11 cellular contexts compared by ENCODE assay signal in the genomic region with DNA sequence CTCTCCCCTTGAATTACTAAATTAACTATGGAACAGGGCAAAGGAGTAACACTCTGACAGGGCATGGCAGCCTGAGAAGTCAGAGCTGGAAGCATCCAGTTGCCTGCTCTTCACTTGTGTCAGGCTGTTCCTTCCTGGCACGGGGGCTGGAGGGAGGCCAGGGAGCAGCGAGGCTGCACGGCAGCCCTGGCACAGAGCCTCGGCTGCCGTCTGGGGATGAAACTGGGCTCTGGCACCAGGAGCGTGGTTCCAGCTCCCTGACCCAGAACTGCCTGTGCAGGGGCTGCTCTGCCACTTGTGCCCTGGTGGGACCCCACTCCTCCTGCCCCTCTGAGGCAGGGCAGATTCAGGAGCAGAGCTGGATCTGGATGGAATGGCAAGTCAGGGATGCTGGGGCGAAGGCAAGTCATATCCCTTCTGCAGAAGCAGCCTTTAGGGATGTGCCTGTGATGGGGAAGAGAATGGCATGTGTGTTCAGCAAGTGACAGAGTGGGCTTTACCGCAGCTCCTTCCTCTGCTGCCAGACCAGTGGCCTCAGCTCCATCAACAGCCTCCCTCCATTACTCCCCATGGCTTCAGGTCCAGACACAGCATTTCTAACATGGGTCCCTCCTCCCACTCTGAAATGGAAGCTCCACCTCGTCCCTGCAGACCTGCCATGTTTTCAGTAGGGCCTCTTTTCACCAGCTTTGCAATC. TPM values are rescaled to one million over a fixed set of nuclear protein-coding genes. Genes with fewer than 3 reads are reported as not detected.
A peak's percentile ranks its signal among the peaks of the same experiment; 100 is the strongest.
DNase-seq lines count a peak whose midpoint lies in the region; ATAC-seq, FAIRE-seq and TF ChIP-seq lines count a peak whose summit lies in the region.
"Had no signal": no experiment of that assay in that cellular context is flagged by ENCODE, and none has a peak within 500 bp of the region (broad histone marks: within the 10 kb centered on the region; RNA-seq: fewer than 3 reads in every experiment).

No MANE protein-coding gene starts in this region.

- no peak overlapping the region for H2BK15ac ChIP-seq in mesenchymal stem cell (ENCODE audit: low read depth, poor library complexity, severe bottlenecking)

- TF ChIP-seq RAD21 in HepG2 (CRISPR knock-in tag; IDR thresholded peaks at IDR 0.05), result no peak

- no TSS peak for BruUV-seq in HepG2 (replicated peaks; lab: Mats Ljungman, UMichigan)

- ATAC-seq in right lobe of liver (peak; percentile 78 to 85 (median 82)), HepG2 (no peak), aorta (ENCODE audit: low FRiP score) (peak; percentile 83), HG03439 (IDR thresholded peaks at IDR 0.05; ENCODE audit: unreplicated experiment) (no peak)

- in situ Hi-C loops in HepG2 (cut with HindIII; ENCODE audit: extremely low pct_ligation_motif_present, low pct_unique_long_range_greater_than_20kb), result no loop called here
- in situ Hi-C loops in HAP-1 (cut with MboI; ENCODE audit: low sequenced_read_pairs), result no loop called here

- H3K36me3 ChIP-seq in right lobe of liver, result no peaks in the 10 kb centered on the region
- no peaks in the 10 kb centered on the region for H3K36me3 ChIP-seq in HepG2 (replicated peaks in 1 of 2; ENCODE audit: control insufficient read depth in 1 of 2, insufficient read depth in 2 of 2, low read length in 2 of 2)
- no peaks in the 10 kb centered on the region for H3K36me3 ChIP-seq in mesenchymal stem cell (ENCODE audit: control insufficient read depth in 1 of 2, insufficient read depth in 2 of 2, low read depth in 1 of 2, low read length in 2 of 2)
- no peaks in the 10 kb centered on the region for H3K36me3 ChIP-seq in aorta (ENCODE audit: control insufficient read depth in 1 of 2, insufficient read depth in 2 of 2, low read length in 1 of 2)
- H3K36me3 ChIP-seq in HAP-1 (replicated peaks), result no peaks in the 10 kb centered on the region

- TF ChIP-seq CTCF in right lobe of liver (IDR thresholded peaks at IDR 0.05) (no peak), HepG2 (CRISPR knock-in tag; IDR thresholded peaks at IDR 0.05) (no peak), choroid plexus epithelial cell (conservative IDR thresholded peaks at IDR 0.05; ENCODE audit: low read depth, low read length) (no peak)

- H3K14ac ChIP-seq in mesenchymal stem cell (ENCODE audit: low read length in 2 of 2), result peak overlapping the region in 1 of 2 experiments; percentile 76

- no peaks in the 10 kb centered on the region for H3K9me3 ChIP-seq in right lobe of liver
- H3K9me3 ChIP-seq in HepG2 (ENCODE audit: low read length), result no peaks in the 10 kb centered on the region
- H3K9me3 ChIP-seq in mesenchymal stem cell (ENCODE audit: control insufficient read depth, low read length), result no peaks in the 10 kb centered on the region
- no peaks in the 10 kb centered on the region for H3K9me3 ChIP-seq in aorta (ENCODE audit: control insufficient read depth, low read length)
- H3K9me3 ChIP-seq in HAP-1, result no peaks in the 10 kb centered on the region; the same call in 1 of the 2 replicates

- TF ChIP-seq EP300 in HepG2 (IDR thresholded peaks at IDR 0.05; ENCODE audit: low read depth in 2 of 2, low read length in 2 of 2) (no peak), HepG2 (CRISPR knock-in tag; IDR thresholded peaks at IDR 0.05; ENCODE audit: borderline replicate concordance) (no peak)

- H3K27ac ChIP-seq in right lobe of liver, result no peak overlapping the region
- H3K27ac ChIP-seq in HepG2 (ENCODE audit: extremely low read length, insufficient read depth, low read length), result no peak overlapping the region
- no peak overlapping the region for H3K27ac ChIP-seq in mesenchymal stem cell (ENCODE audit: low read length, poor library complexity, severe bottlenecking)
- H3K27ac ChIP-seq in aorta (ENCODE audit: low read depth in 1 of 2, low read length in 2 of 2), result no peak overlapping the region

- H3K9ac ChIP-seq in HepG2 (ENCODE audit: insufficient read depth, low read depth, low read length), result no peak overlapping the region
- H3K9ac ChIP-seq in mesenchymal stem cell (ENCODE audit: low read length), result peak overlapping the region; percentile 77

- H2AFZ ChIP-seq in HepG2 (ENCODE audit: low read length), result no peak overlapping the region
- no peak overlapping the region for H2AFZ ChIP-seq in mesenchymal stem cell (ENCODE audit: low read depth, low read length)

- intact Hi-C loops in right lobe of liver (cut with DNase I), result no loop called here
- intact Hi-C loops in HepG2 (cut with micrococcal nuclease; ENCODE audit: unreplicated experiment), result no loop called here
- intact Hi-C loops in aorta (cut with DNase I), result no loop called here

- H3K4me1 ChIP-seq in right lobe of liver (no peaks in the 10 kb centered on the region), HepG2 (ENCODE audit: insufficient read depth, low read length) (peaks cover 7% of the 10 kb centered on the region; the same call in 1 of the 2 replicates), mesenchymal stem cell (ENCODE audit: control insufficient read depth, insufficient read depth, low read depth, low read length) (peaks cover 11% of the 10 kb centered on the region), aorta (ENCODE audit: control insufficient read depth in 1 of 2, insufficient read depth in 2 of 2, low read length in 2 of 2) (peaks cover 0 to 5% of the 10 kb centered on the region in 2 donors), HAP-1 (no peaks in the 10 kb centered on the region)

- CTCF ChIA-PET in HepG2 (lab: Yijun Ruan, JAX; ENCODE audit: low intra/inter-chr PET ratio, low total read pairs), result no interaction called here

- H4K20me1 ChIP-seq in HepG2 (ENCODE audit: insufficient read depth, low read length), result no peaks in the 10 kb centered on the region

- H2AK5ac ChIP-seq in mesenchymal stem cell (ENCODE audit: low read length, severe bottlenecking), result no peak overlapping the region

- no peak overlapping the region for H4K91ac ChIP-seq in mesenchymal stem cell (ENCODE audit: low read length)

- peak; percentile 61 to 71 (median 65) for DNase-seq in right lobe of liver
- DNase-seq in HepG2 (ENCODE audit: low spot score), result no peak
- no peak for DNase-seq in choroid plexus epithelial cell (ENCODE audit: low read depth)
- DNase-seq in mesenchymal stem cell, result no peak
- peak; percentile 79 to 89 for DNase-seq in aorta
- DNase-seq in HAP-1 (ENCODE audit: low spot score in 2 of 2), result no peak
- DNase-seq in erythroblast (lab: John Stamatoyannopoulos, UW), result no peak
- DNase-seq: activated naive CD8-positive, alpha-beta T cell treated with anti-CD3 and anti-CD28 coated beads, Interleukin-2, amount 10 ng/mL, durations not matched to agents 7 days and 5 days; CD4-positive, CD25-positive, alpha-beta regulatory T cell; NCI-H524 treated with DMSO at 0.1 percent for 48 hours had no signal

- H3K4ac ChIP-seq in mesenchymal stem cell (ENCODE audit: low read depth in 1 of 2, low read length in 2 of 2), result no peak overlapping the region

- TF ChIP-seq POLR2A in right lobe of liver (IDR thresholded peaks at IDR 0.05) (no peak), HepG2 (IDR thresholded peaks at IDR 0.05; ENCODE audit: insufficient read depth in 1 of 2, low read depth in 2 of 2, low read length in 2 of 2) (no peak), erythroblast (IDR thresholded peaks at IDR 0.05; ENCODE audit: low read length) (no peak)

- FAIRE-seq in HepG2 (lab: Jason Lieb, UNC), result no peak

- H3K4me3 ChIP-seq in right lobe of liver, result no peak overlapping the region
- H3K4me3 ChIP-seq in HepG2 (replicated peaks in 1 of 3; ENCODE audit: insufficient read depth in 1 of 3, low read depth in 2 of 3, low read length in 3 of 3), result no peak overlapping the region
- H3K4me3 ChIP-seq in choroid plexus epithelial cell (ENCODE audit: low read depth, low read length), result peak overlapping the region; percentile 33
- H3K4me3 ChIP-seq in mesenchymal stem cell (ENCODE audit: insufficient read depth in 1 of 2, low read depth in 1 of 2, low read length in 2 of 2), result peak overlapping the region in 1 of 2 experiments; percentile 50
- no peak overlapping the region for H3K4me3 ChIP-seq in aorta (ENCODE audit: low read length in 2 of 2)
- no peak overlapping the region for H3K4me3 ChIP-seq in HAP-1

- no peak overlapping the region for H3K18ac ChIP-seq in mesenchymal stem cell (ENCODE audit: low read depth in 1 of 2, low read length in 2 of 2)

- no peaks in the 10 kb centered on the region for H3K79me1 ChIP-seq in mesenchymal stem cell (replicated peaks; ENCODE audit: low read length, poor library complexity, severe bottlenecking)

- H4K8ac ChIP-seq in mesenchymal stem cell (ENCODE audit: low read length), result no peak overlapping the region

- no peak overlapping the region for H3K23ac ChIP-seq in mesenchymal stem cell (ENCODE audit: low read length in 2 of 2)

- WGBS in right lobe of liver (ENCODE audit: insufficient coverage, low coverage, low lambda C conversion rate, missing lambda C conversion rate), result 33% methylated on average over 1 of the region's 9 CpGs
- WGBS in HepG2 (ENCODE audit: low lambda C conversion rate), result 53% methylated on average over 5 of the region's 9 CpGs
- 91% methylated on average over 9 of the region's 9 CpGs for WGBS in mesenchymal stem cell
- 17 to 18% methylated on average over 9 of the region's 9 CpGs for WGBS in aorta, 2 donors

- H3K4me2 ChIP-seq in HepG2 (ENCODE audit: low read depth, low read length), result no peak overlapping the region
- H3K4me2 ChIP-seq in mesenchymal stem cell (ENCODE audit: low read length, poor library complexity, severe bottlenecking), result no peak overlapping the region

- H3K27me3 ChIP-seq in right lobe of liver, result no peaks in the 10 kb centered on the region
- no peaks in the 10 kb centered on the region; a peak in 2 of 5 replicates for H3K27me3 ChIP-seq in HepG2 (ENCODE audit: control insufficient read depth in 1 of 2, insufficient read depth in 2 of 2, low read length in 2 of 2)
- H3K27me3 ChIP-seq in mesenchymal stem cell (ENCODE audit: control insufficient read depth in 1 of 2, insufficient read depth in 1 of 2, low read length in 2 of 2), result peaks cover 5 to 31% of the 10 kb centered on the region in 2 experiments
- no peaks in the 10 kb centered on the region for H3K27me3 ChIP-seq in aorta (ENCODE audit: control insufficient read depth in 1 of 2, insufficient read depth in 2 of 2, low read length in 1 of 2)
- no peaks in the 10 kb centered on the region for H3K27me3 ChIP-seq in HAP-1 (ENCODE audit: low read depth)

- H2BK12ac ChIP-seq in mesenchymal stem cell (ENCODE audit: low read length in 2 of 2), result peak overlapping the region in 1 of 2 experiments; percentile 10

- H2BK5ac ChIP-seq in mesenchymal stem cell (ENCODE audit: low read depth, low read length, poor library complexity, severe bottlenecking), result no peak overlapping the region

- H2BK120ac ChIP-seq in mesenchymal stem cell (ENCODE audit: low read depth, low read length), result no peak overlapping the region

- H3K79me2 ChIP-seq in HepG2 (ENCODE audit: insufficient read depth, low read length), result no peaks in the 10 kb centered on the region

- POLR2A ChIA-PET in HepG2 (lab: Yijun Ruan, JAX), result no interaction called here

RNA-seq across cellular contexts. Expression of a gene that starts 42.1 kb away (rescaled TPM):
- 1 to 10 TPM; 1.2 to 5.4 (median 2.4) TPM for total RNA-seq in right lobe of liver
- total RNA-seq in HepG2 (2016; rRNA removed; fragmentation: Illumina TruSeq; extraction: Trizol), result not detected in 2 replicates
- total RNA-seq in HepG2 (2016; cell fraction: cytosol; rRNA removed; fragmentation: Illumina TruSeq; extraction: Trizol; ENCODE audit: low read depth), result not detected in 2 replicates
- total RNA-seq in HepG2 (2016; cell fraction: insoluble cytoplasmic fraction; rRNA removed; fragmentation: Illumina TruSeq; extraction: Trizol), result not detected in 2 replicates
- total RNA-seq in HepG2 (2016; cell fraction: membrane; rRNA removed; fragmentation: Illumina TruSeq; extraction: Trizol), result 0.19 TPM in 1 of 2 replicates, not detected in the other
- total RNA-seq in HepG2 (2016; cell fraction: nucleus; rRNA removed; fragmentation: Illumina TruSeq; extraction: Trizol), result not detected in 2 replicates
- 0.07 and 0.16 TPM in 2 replicates for polyA plus RNA-seq in HepG2 (2011; rRNA removed)
- 0.06 and 0.07 TPM in 2 replicates for polyA plus RNA-seq in HepG2 (2011; cell fraction: cytosol; rRNA removed)
- 0.17 TPM in 1 of 2 replicates, not detected in the other for polyA plus RNA-seq in HepG2 (2011; cell fraction: nucleus; rRNA removed)
- 0.39 and 0.45 TPM in 2 replicates for polyA plus RNA-seq in HepG2 (2012)
- polyA plus RNA-seq in HepG2 (2016; cell fraction: cytosol; fragmentation: Illumina TruSeq; extraction: Trizol; ENCODE audit: low read depth), result not detected in 2 replicates
- polyA plus RNA-seq in HepG2 (2016; cell fraction: insoluble cytoplasmic fraction; fragmentation: Illumina TruSeq; extraction: Trizol; ENCODE audit: low read depth), result not detected in 2 replicates
- polyA plus RNA-seq in HepG2 (2016; cell fraction: membrane; fragmentation: Illumina TruSeq; extraction: Trizol; ENCODE audit: low read depth), result not detected in 2 replicates
- not detected in 2 replicates for polyA plus RNA-seq in HepG2 (2016; cell fraction: nucleus; fragmentation: Illumina TruSeq; extraction: Trizol; ENCODE audit: insufficient read depth, low read depth)
- polyA minus RNA-seq in HepG2 (2011; rRNA and poly(A)+ RNA removed; ENCODE audit: low replicate concordance), result 36.7 TPM in 1 of 2 replicates, not detected in the other
- polyA minus RNA-seq in HepG2 (2011; cell fraction: cytosol; rRNA and poly(A)+ RNA removed), result 0.30 TPM in 1 of 2 replicates, not detected in the other
- 0.99 and 1.0 TPM in 2 replicates for polyA minus RNA-seq in HepG2 (2011; cell fraction: nucleus; rRNA and poly(A)+ RNA removed)
- polyA plus RNA-seq in mesenchymal stem cell (2013, experiment 1 of 2), result 0.18 TPM
- 0.29 TPM for polyA plus RNA-seq in mesenchymal stem cell (2013, experiment 2 of 2)
- total RNA-seq in aorta, result 10 to 100 TPM; 25.5 to 42.6 TPM
- 10 to 100 TPM; 16.3 to 18.8 TPM for polyA plus RNA-seq in aorta
- total RNA-seq: CD4-positive, CD25-positive, alpha-beta regulatory T cell had no signal

Comparison
In these comparisons a context has a peak if more than half of its experiments do, and no peak if none do; other contexts are left out.
1. ATAC-seq: peak in right lobe of liver (4 of 4) and aorta (single experiment); none in HepG2 (single experiment) and HG03439 (single experiment).
2. DNase-seq: peak in right lobe of liver (3 of 3) and aorta (2 of 2); none in HepG2 (single experiment), choroid plexus epithelial cell (single experiment), mesenchymal stem cell (single experiment), HAP-1 (0 of 2) and erythroblast (0 of 2).
3. RNA of a gene that starts 42.1 kb away (total RNA-seq): 25.5 to 42.6 TPM in aorta; 1.2 to 5.4 TPM in right lobe of liver and 0.19 TPM in HepG2; every median in the first group is over 4 times any median in the second.